ENCODE assay signal across 12 cellular contexts in the genomic region with DNA sequence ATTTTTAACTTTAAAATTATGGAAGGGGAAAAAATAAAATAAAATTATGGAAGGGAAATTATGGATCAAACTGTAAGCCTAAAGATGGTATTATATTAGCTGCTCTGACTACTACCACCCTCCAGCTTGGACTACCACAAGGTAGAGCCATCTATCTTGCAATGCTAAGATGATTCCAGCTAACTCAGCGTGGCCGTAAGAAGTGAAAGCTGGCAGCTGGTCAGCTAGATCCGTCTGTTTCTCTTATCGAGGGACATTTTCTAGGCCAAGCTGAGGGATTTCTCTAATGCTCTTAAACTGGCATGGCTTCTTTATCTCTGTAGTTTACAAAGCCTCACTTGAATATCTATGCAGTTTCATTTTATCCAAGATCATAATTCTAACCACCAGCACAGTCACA. TPM values are rescaled to one million over a fixed set of nuclear protein-coding genes. Genes with fewer than 3 reads are reported as not detected.
DNase-seq lines count a peak whose midpoint lies in the region; ATAC-seq, FAIRE-seq and TF ChIP-seq lines count a peak whose summit lies in the region.
"Had no signal": no experiment of that assay in that cellular context is flagged by ENCODE, and none has a peak within 500 bp of the region (broad histone marks: within the 10 kb centered on the region; RNA-seq: fewer than 3 reads in every experiment).

No MANE protein-coding gene starts in this region.

- peak overlapping the region; percentile 21 for H3K27ac Mint-ChIP-seq in stimulated activated naive B cell treated with anti-CD40 and anti-IgM and Interleukin-4, amounts not matched to agents 10 μg/mL and 1 μg/mL and 100 μg/mL, for 72 hours
- no peak overlapping the region for H3K27ac Mint-ChIP-seq in activated naive CD4-positive, alpha-beta T cell treated with anti-CD3 and anti-CD28 coated beads, Interleukin-2, amount 10 ng/mL, durations not matched to agents 7 days and 5 days

- H3K4me3 Mint-ChIP-seq in stimulated activated naive B cell treated with anti-CD40 and anti-IgM and Interleukin-4, amounts not matched to agents 10 μg/mL and 1 μg/mL and 100 μg/mL, for 72 hours: no peak overlapping the region
- no peak overlapping the region for H3K4me3 Mint-ChIP-seq in activated naive CD4-positive, alpha-beta T cell treated with anti-CD3 and anti-CD28 coated beads, Interleukin-2, amount 10 ng/mL, durations not matched to agents 7 days and 5 days
- H3K4me3 Mint-ChIP-seq: brain had no signal

- H3K9me3 ChIP-seq in keratinocyte (ENCODE audit: control insufficient read depth, low read depth, low read length): no peaks in the 10 kb centered on the region
- H3K9me3 ChIP-seq: HAP-1 had no signal

- ATAC-seq in stimulated activated naive B cell treated with anti-CD40 and anti-IgM and Interleukin-4, amounts not matched to agents 10 μg/mL and 1 μg/mL and 100 μg/mL, for 72 hours (replicated peaks): no peak
- ATAC-seq in HG02970 (IDR thresholded peaks at IDR 0.05; ENCODE audit: low FRiP score, unreplicated experiment): no peak
- ATAC-seq in esophagus mucosa: no peak

- no peaks in the 10 kb centered on the region for H3K36me3 ChIP-seq in keratinocyte (ENCODE audit: control insufficient read depth in 2 of 2, extremely low read depth in 1 of 2, insufficient read depth in 2 of 2, low read length in 2 of 2)
- H3K36me3 ChIP-seq: HAP-1 had no signal

- H3K9me3 Mint-ChIP-seq in stimulated activated naive B cell treated with anti-CD40 and anti-IgM and Interleukin-4, amounts not matched to agents 10 μg/mL and 1 μg/mL and 100 μg/mL, for 72 hours: peaks cover 0 to 2% of the 10 kb centered on the region in 2 donors
- no peaks in the 10 kb centered on the region for H3K9me3 Mint-ChIP-seq in activated naive CD4-positive, alpha-beta T cell treated with anti-CD3 and anti-CD28 coated beads, Interleukin-2, amount 10 ng/mL, durations not matched to agents 7 days and 5 days
- H3K9me3 Mint-ChIP-seq: brain had no signal

- peaks cover 7 to 25% of the 10 kb centered on the region in 2 donors for H3K36me3 Mint-ChIP-seq in stimulated activated naive B cell treated with anti-CD40 and anti-IgM and Interleukin-4, amounts not matched to agents 10 μg/mL and 1 μg/mL and 100 μg/mL, for 72 hours
- H3K36me3 Mint-ChIP-seq in activated naive CD4-positive, alpha-beta T cell treated with anti-CD3 and anti-CD28 coated beads, Interleukin-2, amount 10 ng/mL, durations not matched to agents 7 days and 5 days: peaks cover 6% of the 10 kb centered on the region

- peak overlapping the region; percentile 69 for H3K4me2 ChIP-seq in keratinocyte (ENCODE audit: control insufficient read depth, extremely low read depth, insufficient read depth, low read depth, low read length)

- H3K9me1 ChIP-seq in keratinocyte (ENCODE audit: control insufficient read depth, extremely low read depth, insufficient read depth, low read length): no peaks in the 10 kb centered on the region

- TF ChIP-seq CTCF in cardiac fibroblast (IDR thresholded peaks at IDR 0.05; ENCODE audit: low read depth, low read length): no peak
- peak in 1 of 3 experiments; percentile 8 for TF ChIP-seq CTCF in keratinocyte (optimal IDR thresholded peaks at IDR 0.05 in 1 of 3, IDR thresholded peaks at IDR 0.05 in 1 of 3, conservative IDR thresholded peaks at IDR 0.05 in 1 of 3; ENCODE audit: extremely low read depth in 1 of 3, insufficient read depth in 2 of 3, low read length in 3 of 3)

- no peak overlapping the region for H3K27ac ChIP-seq in keratinocyte (ENCODE audit: control insufficient read depth, insufficient read depth, low read length)

- DNase-seq in EL (peak; percentile 17), cardiac fibroblast (ENCODE audit: low read depth in 2 of 2) (peak; percentile 46 to 76), keratinocyte (ENCODE audit: low read depth, low spot score) (no peak), NCI-H187 (lab: John Stamatoyannopoulos, UW) (no peak)
- no peak for DNase-seq in stimulated activated naive B cell treated with anti-CD40 and anti-IgM and Interleukin-4, amounts not matched to agents 10 μg/mL and 1 μg/mL and 100 μg/mL, for 72 hours
- no peak for DNase-seq in activated naive CD4-positive, alpha-beta T cell treated with anti-CD3 and anti-CD28 coated beads, Interleukin-2, amount 10 ng/mL, durations not matched to agents 7 days and 5 days
- DNase-seq: DMS153, occipital lobe had no signal

- no peak overlapping the region for H3K9ac ChIP-seq in keratinocyte (ENCODE audit: control insufficient read depth, extremely low read depth, insufficient read depth, low read length)

- peaks cover 3% of the 10 kb centered on the region for H3K4me1 ChIP-seq in keratinocyte (ENCODE audit: control insufficient read depth, extremely low read depth, insufficient read depth, low read length)
- H3K4me1 ChIP-seq: HAP-1 had no signal

- H4K20me1 ChIP-seq in keratinocyte (ENCODE audit: control insufficient read depth, extremely low read depth, insufficient read depth, low read length): no peaks in the 10 kb centered on the region

- CTCF ChIA-PET in activated naive CD4-positive, alpha-beta T cell treated with anti-CD3 and anti-CD28 coated beads, Interleukin-2, amount 10 ng/mL, durations not matched to agents 7 days and 5 days (lab: Charles Lee): interaction anchor here (4.8 kb wide), 1 partner anchor 10 kb away, joined by 36 read pairs; no protein-coding TSS in a partner anchor

- H3K4me3 ChIP-seq in cardiac fibroblast (replicated peaks in 1 of 2; ENCODE audit: low read depth in 2 of 2, low read length in 2 of 2) (peak overlapping the region in 1 of 2 donors; percentile 21), keratinocyte (ENCODE audit: control insufficient read depth in 2 of 3, extremely low read depth in 1 of 3, insufficient read depth in 2 of 3, low read depth in 1 of 3, low read length in 3 of 3) (peak overlapping the region in 2 of 3 experiments; percentile 36 to 55)
- H3K4me3 ChIP-seq: HAP-1 had no signal

- peaks cover 25% of the 10 kb centered on the region for H3K79me2 ChIP-seq in keratinocyte (ENCODE audit: control insufficient read depth, insufficient read depth, low read length)

- no peaks in the 10 kb centered on the region for H3K27me3 Mint-ChIP-seq in stimulated activated naive B cell treated with anti-CD40 and anti-IgM and Interleukin-4, amounts not matched to agents 10 μg/mL and 1 μg/mL and 100 μg/mL, for 72 hours
- H3K27me3 Mint-ChIP-seq in activated naive CD4-positive, alpha-beta T cell treated with anti-CD3 and anti-CD28 coated beads, Interleukin-2, amount 10 ng/mL, durations not matched to agents 7 days and 5 days: no peaks in the 10 kb centered on the region
- H3K27me3 Mint-ChIP-seq: brain had no signal

- peaks cover 24 to 31% of the 10 kb centered on the region in 2 donors for H3K4me1 Mint-ChIP-seq in stimulated activated naive B cell treated with anti-CD40 and anti-IgM and Interleukin-4, amounts not matched to agents 10 μg/mL and 1 μg/mL and 100 μg/mL, for 72 hours
- H3K4me1 Mint-ChIP-seq in activated naive CD4-positive, alpha-beta T cell treated with anti-CD3 and anti-CD28 coated beads, Interleukin-2, amount 10 ng/mL, durations not matched to agents 7 days and 5 days: peaks cover 7% of the 10 kb centered on the region

- dilution Hi-C loops in keratinocyte (cut with MboI; ENCODE audit: extremely low pct_ligation_motif_present, low sequenced_read_pairs): no loop called here

- peak overlapping the region; percentile 43 for H2AFZ ChIP-seq in keratinocyte (ENCODE audit: control insufficient read depth, low read length)

- H3K27me3 ChIP-seq in keratinocyte (ENCODE audit: control insufficient read depth, extremely low read depth, insufficient read depth, low read length): no peaks in the 10 kb centered on the region

- FAIRE-seq in keratinocyte (lab: Jason Lieb, UNC): no peak

RNA-seq across cellular contexts. Expression of a gene that starts 31.5 kb away (rescaled TPM):
- polyA plus RNA-seq in keratinocyte: 9.5 to 30.9 TPM (median 24.7 TPM) in 3 replicates
- polyA plus RNA-seq in keratinocyte (2011; ENCODE audit: low read depth): 29.2 TPM
- 5.9 and 13.2 TPM in 2 replicates for polyA plus RNA-seq in keratinocyte (2011; cell fraction: cytosol; rRNA removed)
- polyA plus RNA-seq in keratinocyte (2011; cell fraction: nucleus; rRNA removed): 49.0 and 52.9 TPM in 2 replicates
- 7.7 and 20.9 TPM in 2 replicates for polyA plus RNA-seq in keratinocyte (2012; ENCODE audit: low replicate concordance)
- polyA minus RNA-seq in keratinocyte: 13.1 to 108 TPM (median 83.3 TPM) in 3 replicates
- polyA minus RNA-seq in keratinocyte (2011; cell fraction: cytosol; rRNA and poly(A)+ RNA removed): 11.1 TPM
- 126 and 238 TPM in 2 replicates for polyA minus RNA-seq in keratinocyte (2011; cell fraction: nucleus; rRNA and poly(A)+ RNA removed)
- 19.2 TPM for total RNA-seq in esophagus mucosa

Comparison
In these comparisons a context has a peak if more than half of its experiments do, and no peak if none do; other contexts are left out.
1. DNase-seq: peak in EL (single experiment) and cardiac fibroblast (2 of 2); none in keratinocyte (single experiment), stimulated activated naive B cell treated with anti-CD40 and anti-IgM and Interleukin-4, amounts not matched to agents 10 μg/mL and 1 μg/mL and 100 μg/mL, for 72 hours (single experiment), activated naive CD4-positive, alpha-beta T cell treated with anti-CD3 and anti-CD28 coated beads, Interleukin-2, amount 10 ng/mL, durations not matched to agents 7 days and 5 days (single experiment) and NCI-H187 (0 of 2).